8 cellular contexts compared by ENCODE assay signal in the genomic region with DNA sequence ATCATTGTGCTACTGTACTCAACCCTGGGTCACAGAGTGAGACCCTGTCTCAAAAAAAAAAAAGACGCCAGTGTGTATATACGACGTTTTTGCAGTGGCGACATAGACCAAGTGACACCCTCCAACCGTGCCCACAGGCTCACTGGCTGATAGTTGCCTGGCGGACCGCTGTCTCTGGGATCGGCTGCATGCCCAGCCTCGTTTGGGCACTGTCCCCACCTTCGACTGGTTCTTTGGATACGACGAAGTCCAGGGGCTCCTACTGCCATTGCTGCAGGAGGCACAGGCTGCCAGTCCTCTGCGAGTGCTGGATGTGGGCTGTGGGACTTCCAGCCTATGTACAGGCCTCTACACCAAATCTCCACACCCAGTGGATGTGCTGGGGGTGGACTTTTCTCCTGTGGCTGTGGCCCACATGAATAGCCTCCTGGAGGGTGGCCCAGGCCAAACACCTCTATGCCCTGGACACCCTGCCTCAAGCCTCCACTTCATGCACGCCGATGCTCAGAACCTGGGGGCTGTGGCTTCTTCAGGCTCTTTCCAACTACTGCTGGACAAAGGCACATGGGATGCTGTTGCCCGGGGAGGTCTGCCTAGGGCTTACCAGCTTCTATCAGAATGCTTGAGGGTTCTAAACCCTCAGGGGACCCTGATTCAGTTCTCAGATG. TPM values are rescaled to one million over a fixed set of nuclear protein-coding genes. Genes with fewer than 3 reads are reported as not detected.
DNase-seq lines count a peak whose midpoint lies in the region; ATAC-seq, FAIRE-seq and TF ChIP-seq lines count a peak whose summit lies in the region.

No MANE protein-coding gene starts in this region.

- peak; percentile 28 for FAIRE-seq in endothelial cell of umbilical vein (lab: Jason Lieb, UNC)
- no peak for FAIRE-seq in GM19239 (lab: Jason Lieb, UNC)

- 24 to 41% (median 27%) methylated on average over 16 of the region's 16 CpGs for WGBS in ovary, 3 donors

- no peaks in the 10 kb centered on the region for H4K20me1 ChIP-seq in endothelial cell of umbilical vein (replicated peaks; ENCODE audit: control insufficient read depth, extremely low read depth, insufficient read depth, low read length)

- H3K36me3 ChIP-seq in Peyer's patch (peaks cover 0 to 14% (median 0%) of the 10 kb centered on the region in 3 donors), endothelial cell of umbilical vein (ENCODE audit: control insufficient read depth in 2 of 2, extremely low read depth in 1 of 2, insufficient read depth in 2 of 2, low read length in 2 of 2) (peaks cover 0 to 2% of the 10 kb centered on the region in 2 experiments), ovary (no peaks in the 10 kb centered on the region)

- H3K79me2 ChIP-seq in endothelial cell of umbilical vein (ENCODE audit: control insufficient read depth, insufficient read depth, low read length): peaks cover 38% of the 10 kb centered on the region

- intact Hi-C loops in endothelial cell of umbilical vein (cut with micrococcal nuclease): loop anchor here (5.0 kb wide), 1 partner anchor 41 kb away; the partner anchor contains the start of genes BSCL2 and GNG3
- intact Hi-C loops in ovary (cut with DNase I): no loop called here

- peak overlapping the region; percentile 69 for H3K9ac ChIP-seq in endothelial cell of umbilical vein (replicated peaks; ENCODE audit: extremely low read depth, insufficient read depth, low read length)

- H3K9me1 ChIP-seq in endothelial cell of umbilical vein (replicated peaks; ENCODE audit: control insufficient read depth, extremely low read depth, insufficient read depth, low read length): no peaks in the 10 kb centered on the region

- no peak for TF ChIP-seq POLR2A in Peyer's patch (IDR thresholded peaks at IDR 0.05)
- peak; percentile 52 for TF ChIP-seq POLR2A in endothelial cell of umbilical vein (IDR thresholded peaks at IDR 0.05; ENCODE audit: low read depth, low read length)
- no peak for TF ChIP-seq POLR2A in ovary (IDR thresholded peaks at IDR 0.05)

- CTCF ChIA-PET in endothelial cell of umbilical vein (lab: Charles Lee): interaction anchor here (1.2 to 2.4 kb wide), 5 partner anchors 13 to 28 kb away, joined by 3 to 15 read pairs (median 10); partner anchors contain the start of gene INTS5

- dilution Hi-C loops in endothelial cell of umbilical vein (cut with MboI; ENCODE audit: extremely low pct_ligation_motif_present, low sequenced_read_pairs): no loop called here

- no peak for TF ChIP-seq EP300 in ovary (IDR thresholded peaks at IDR 0.05)

- TF ChIP-seq CTCF in Peyer's patch (IDR thresholded peaks at IDR 0.05): no peak
- no peak for TF ChIP-seq CTCF in endothelial cell of umbilical vein (IDR thresholded peaks at IDR 0.05; ENCODE audit: extremely low read depth in 1 of 2, insufficient read depth in 1 of 2, low read depth in 1 of 2, low read length in 2 of 2)
- no peak for TF ChIP-seq CTCF in ovary (IDR thresholded peaks at IDR 0.05)

- DNase-seq in ELF-1 (ENCODE audit: low read depth, low spot score): peak; percentile 27
- no peak for DNase-seq in Peyer's patch
- DNase-seq in endothelial cell of umbilical vein (ENCODE audit: low read depth, low spot score): no peak
- DNase-seq in ovary: no peak
- no peak for DNase-seq in NCI-H524 treated with DMSO at 0.1 percent for 48 hours (lab: John Stamatoyannopoulos, UW)
- no peak for DNase-seq in stimulated activated CD4-positive, alpha-beta T cell treated with anti-CD3 and anti-CD28 coated beads, Interleukin-4, amount 100 ng/mL, for 24 hours
- DNase-seq in GM19239 (ENCODE audit: insufficient read length, low spot score): no peak

- ATAC-seq in GM21717 (IDR thresholded peaks at IDR 0.05; ENCODE audit: unreplicated experiment): no peak

- peak overlapping the region; percentile 83 for H3K4me2 ChIP-seq in endothelial cell of umbilical vein (ENCODE audit: insufficient read depth, low read length)

- no TSS peak for BruUV-seq in endothelial cell of umbilical vein (replicated peaks; lab: Mats Ljungman, UMichigan)

- H3K27ac ChIP-seq in Peyer's patch (peak overlapping the region; percentile 80 to 94 (median 92)), endothelial cell of umbilical vein (ENCODE audit: insufficient read depth, low read depth, low read length) (no peak overlapping the region), ovary (peak overlapping the region in 1 of 2 donors; percentile 79)

- H3K4me1 ChIP-seq in Peyer's patch (peaks cover 0 to 51% (median 17%) of the 10 kb centered on the region in 4 donors), endothelial cell of umbilical vein (ENCODE audit: control insufficient read depth, extremely low read depth, insufficient read depth, low read length) (peaks cover 20% of the 10 kb centered on the region), ovary (ENCODE audit: insufficient read depth) (peaks cover 11% of the 10 kb centered on the region)

- H3K9me3 ChIP-seq in Peyer's patch (no peaks in the 10 kb centered on the region), endothelial cell of umbilical vein (replicated peaks; ENCODE audit: control insufficient read depth, insufficient read depth, low read length) (no peaks in the 10 kb centered on the region), ovary (no peaks in the 10 kb centered on the region)

- no peak overlapping the region for H2AFZ ChIP-seq in endothelial cell of umbilical vein (ENCODE audit: low read depth, low read length)

- no peaks in the 10 kb centered on the region for H3K27me3 ChIP-seq in Peyer's patch
- H3K27me3 ChIP-seq in endothelial cell of umbilical vein (ENCODE audit: control insufficient read depth in 2 of 2, insufficient read depth in 2 of 2, low read length in 2 of 2): no peaks in the 10 kb centered on the region
- H3K27me3 ChIP-seq in ovary: no peaks in the 10 kb centered on the region

- POLR2A ChIA-PET in endothelial cell of umbilical vein (lab: Charles Lee): interaction anchor here (1.4 to 2.2 kb wide), 9 partner anchors 14 to 92 kb away, joined by 5 to 41 read pairs (median 18); partner anchors contain the start of genes EEF1G, GANAB, HNRNPUL2 and MTA2

- H3K4me3 ChIP-seq in Peyer's patch: peak overlapping the region; percentile 75 to 86 (median 82)
- peak overlapping the region; percentile 42 to 83 (median 59) for H3K4me3 ChIP-seq in endothelial cell of umbilical vein (replicated peaks in 1 of 3; ENCODE audit: insufficient read depth in 1 of 3, low read depth in 1 of 3, low read length in 3 of 3)
- peak overlapping the region; percentile 71 for H3K4me3 ChIP-seq in ovary

RNA-seq across cellular contexts. Expression of gene CSKMT, which starts 1.3 kb away (rescaled TPM):
- total RNA-seq in Peyer's patch (10 to 100 TPM in 1 of 4 donors, 1 to 10 TPM in 2, not detected in 1; 9.1 to 13.5 (median 9.2) TPM), endothelial cell of umbilical vein (28.4 and 38.1 TPM in 2 replicates), ovary (10 to 100 TPM; 14.2 to 31.5 (median 21.7) TPM)
- polyA plus RNA-seq in endothelial cell of umbilical vein (7.8 and 7.9 TPM in 2 replicates), ovary (10 to 100 TPM in 1 of 2 donors, 1 to 10 TPM in 1; 3.6 to 16.9 TPM)
- polyA plus RNA-seq in endothelial cell of umbilical vein (2011; cell fraction: cytosol; rRNA removed): 6.1 and 6.4 TPM in 2 replicates
- polyA plus RNA-seq in endothelial cell of umbilical vein (2011; cell fraction: nucleus; rRNA removed): 7.5 and 11.9 TPM in 2 replicates
- polyA plus RNA-seq in endothelial cell of umbilical vein (2012): 6.5 and 8.7 TPM in 2 replicates
- polyA minus RNA-seq in endothelial cell of umbilical vein: 11.0 and 11.7 TPM in 2 replicates
- polyA minus RNA-seq in endothelial cell of umbilical vein (2011; cell fraction: cytosol; rRNA and poly(A)+ RNA removed): 54.8 TPM
- 21.3 and 80.2 TPM in 2 replicates for polyA minus RNA-seq in endothelial cell of umbilical vein (2011; cell fraction: nucleus; rRNA and poly(A)+ RNA removed)

RNA-seq across cellular contexts. Expression of gene C11orf98, which starts 1.4 kb away (rescaled TPM):
- total RNA-seq in Peyer's patch: 10 to 100 TPM; 29.2 to 97.4 (median 41.1) TPM
- 58.7 and 61.0 TPM in 2 replicates for total RNA-seq in endothelial cell of umbilical vein
- polyA plus RNA-seq in endothelial cell of umbilical vein: 32.3 and 39.5 TPM in 2 replicates
- polyA plus RNA-seq in endothelial cell of umbilical vein (2011; cell fraction: cytosol; rRNA removed): 70.0 and 81.8 TPM in 2 replicates
- polyA plus RNA-seq in endothelial cell of umbilical vein (2011; cell fraction: nucleus; rRNA removed): 35.6 and 42.1 TPM in 2 replicates
- 84.1 and 99.3 TPM in 2 replicates for polyA plus RNA-seq in endothelial cell of umbilical vein (2012)
- polyA minus RNA-seq in endothelial cell of umbilical vein: 5.3 and 6.2 TPM in 2 replicates
- 11.5 TPM for polyA minus RNA-seq in endothelial cell of umbilical vein (2011; cell fraction: cytosol; rRNA and poly(A)+ RNA removed)
- polyA minus RNA-seq in endothelial cell of umbilical vein (2011; cell fraction: nucleus; rRNA and poly(A)+ RNA removed): 2.0 and 5.0 TPM in 2 replicates
- 10 to 100 TPM; 24.2 to 62.3 (median 35.1) TPM for total RNA-seq in ovary
- 10 to 100 TPM; 50.8 to 55.5 TPM for polyA plus RNA-seq in ovary

RNA-seq across cellular contexts. Expression of gene UQCC3, which starts 5.1 kb away (rescaled TPM):
- total RNA-seq in Peyer's patch (10 to 100 TPM; 11.1 to 23.9 (median 12.7) TPM), endothelial cell of umbilical vein (8.6 and 9.0 TPM in 2 replicates), ovary (10 to 100 TPM in 2 of 7 donors, 1 to 10 TPM in 5; 7.1 to 13.7 (median 8.9) TPM)
- polyA plus RNA-seq in endothelial cell of umbilical vein (15.3 and 15.5 TPM in 2 replicates), ovary (1 to 10 TPM; 1.6 to 9.6 TPM)
- 7.6 and 12.2 TPM in 2 replicates for polyA plus RNA-seq in endothelial cell of umbilical vein (2011; cell fraction: cytosol; rRNA removed)
- polyA plus RNA-seq in endothelial cell of umbilical vein (2011; cell fraction: nucleus; rRNA removed): 2.6 and 4.0 TPM in 2 replicates
- 6.9 and 11.2 TPM in 2 replicates for polyA plus RNA-seq in endothelial cell of umbilical vein (2012)
- polyA minus RNA-seq in endothelial cell of umbilical vein: 2.4 and 3.0 TPM in 2 replicates
- 8.3 TPM for polyA minus RNA-seq in endothelial cell of umbilical vein (2011; cell fraction: cytosol; rRNA and poly(A)+ RNA removed)
- polyA minus RNA-seq in endothelial cell of umbilical vein (2011; cell fraction: nucleus; rRNA and poly(A)+ RNA removed): 1.6 TPM in 2 replicates

RNA-seq across cellular contexts. Expression of gene LBHD1, which starts 5.7 kb away (rescaled TPM):
- total RNA-seq in Peyer's patch (10 to 100 TPM in 3 of 4 donors, 1 to 10 TPM in 1; 6.6 to 25.6 (median 11.9) TPM), endothelial cell of umbilical vein (7.5 and 10.5 TPM in 2 replicates), ovary (1 to 10 TPM; 2.4 to 6.0 (median 4.6) TPM)
- polyA plus RNA-seq in endothelial cell of umbilical vein (3.5 and 3.8 TPM in 2 replicates), ovary (1 to 10 TPM; 2.6 to 5.3 TPM)
- 2.8 and 3.6 TPM in 2 replicates for polyA plus RNA-seq in endothelial cell of umbilical vein (2011; cell fraction: cytosol; rRNA removed)
- 19.1 and 21.0 TPM in 2 replicates for polyA plus RNA-seq in endothelial cell of umbilical vein (2011; cell fraction: nucleus; rRNA removed)
- polyA plus RNA-seq in endothelial cell of umbilical vein (2012): 2.5 and 3.7 TPM in 2 replicates
- 4.6 and 5.2 TPM in 2 replicates for polyA minus RNA-seq in endothelial cell of umbilical vein
- polyA minus RNA-seq in endothelial cell of umbilical vein (2011; cell fraction: cytosol; rRNA and poly(A)+ RNA removed): 5.0 TPM
- polyA minus RNA-seq in endothelial cell of umbilical vein (2011; cell fraction: nucleus; rRNA and poly(A)+ RNA removed): 6.8 and 8.0 TPM in 2 replicates

RNA-seq across cellular contexts. Expression of gene UBXN1, which starts 12.5 kb away (rescaled TPM):
- total RNA-seq in Peyer's patch (100 to 1,000 TPM in 2 of 4 donors, 10 to 100 TPM in 2; 91.1 to 169 (median 100) TPM), endothelial cell of umbilical vein (112 and 113 TPM in 2 replicates), ovary (100 to 1,000 TPM; 106 to 239 (median 170) TPM)
- polyA plus RNA-seq in endothelial cell of umbilical vein (105 and 114 TPM in 2 replicates), ovary (100 to 1,000 TPM in 1 of 2 donors, 10 to 100 TPM in 1; 97.6 to 284 TPM)
- 98.7 and 120 TPM in 2 replicates for polyA plus RNA-seq in endothelial cell of umbilical vein (2011; cell fraction: cytosol; rRNA removed)
- polyA plus RNA-seq in endothelial cell of umbilical vein (2011; cell fraction: nucleus; rRNA removed): 148 and 194 TPM in 2 replicates
- 92.3 and 141 TPM in 2 replicates for polyA plus RNA-seq in endothelial cell of umbilical vein (2012)
- polyA minus RNA-seq in endothelial cell of umbilical vein: 41.0 and 42.1 TPM in 2 replicates
- 62.7 TPM for polyA minus RNA-seq in endothelial cell of umbilical vein (2011; cell fraction: cytosol; rRNA and poly(A)+ RNA removed)
- polyA minus RNA-seq in endothelial cell of umbilical vein (2011; cell fraction: nucleus; rRNA and poly(A)+ RNA removed): 31.2 and 41.0 TPM in 2 replicates
